ENCODE assay signal across 10 cellular contexts in the genomic region with DNA sequence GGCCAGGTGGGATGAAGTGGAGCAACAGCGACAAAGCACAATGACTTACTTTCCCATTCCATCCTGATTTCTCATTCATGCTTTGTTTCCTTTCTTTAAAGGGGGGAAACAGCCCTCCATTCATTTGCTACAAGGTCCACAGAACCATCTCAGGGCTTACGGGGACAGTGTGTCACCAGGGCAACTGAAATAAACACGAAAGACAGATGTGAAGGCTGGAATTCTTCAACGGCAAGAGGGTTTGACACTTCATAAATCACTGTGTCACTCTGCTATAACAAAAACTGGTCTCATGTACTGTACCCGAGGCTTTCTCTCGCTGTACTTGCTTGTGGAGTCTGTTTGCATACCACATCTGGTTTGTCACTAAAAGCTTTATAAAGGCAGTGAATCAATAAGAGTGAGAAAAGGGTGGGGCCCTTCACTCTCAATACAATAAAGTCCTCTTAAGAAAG.
DNase-seq lines count a peak whose midpoint lies in the region; ATAC-seq and TF ChIP-seq lines count a peak whose summit lies in the region.
"Had no signal": no experiment of that assay in that cellular context is flagged by ENCODE, and none has a peak within 500 bp of the region (broad histone marks: within the 10 kb centered on the region; RNA-seq: fewer than 3 reads in every experiment).

No MANE protein-coding gene starts in this region.

- H3K27me3 ChIP-seq in BE2C, result no peaks in the 10 kb centered on the region

- peak overlapping the region; percentile 50 for H3K4me3 Mint-ChIP-seq in glutamatergic neuron (ENCODE audit: unreplicated experiment)
- H3K4me3 Mint-ChIP-seq: activated naive CD8-positive, alpha-beta T cell; stimulated activated naive CD8-positive, alpha-beta T cell treated with anti-CD3 and anti-CD28 coated beads, Interleukin-15, Interleukin-2, amounts not matched to agents 100 ng/mL and 50 ng/mL, for 24 hours had no signal

- DNase-seq in BE2C, result peak; percentile 37
- DNase-seq in HFF-Myc (ENCODE audit: extremely low read depth, low read depth), result peak; percentile 20
- peak; percentile 45 to 53 for DNase-seq in SHP77 (lab: John Stamatoyannopoulos, UW)
- no peak for DNase-seq in glutamatergic neuron
- no peak for DNase-seq in mesenteric fat pad (ENCODE audit: low spot score)
- no peak for DNase-seq in NCI-H446 (lab: John Stamatoyannopoulos, UW)
- DNase-seq in activated naive CD4-positive, alpha-beta T cell (lab: John Stamatoyannopoulos, UW), result no peak

- H3K4me1 ChIP-seq in BE2C, result peaks cover 30% of the 10 kb centered on the region

- ATAC-seq in GM21528 (IDR thresholded peaks at IDR 0.05; ENCODE audit: low FRiP score, unreplicated experiment), result no peak

- no peaks in the 10 kb centered on the region for H3K9me3 ChIP-seq in BE2C

- H3K4me1 Mint-ChIP-seq in glutamatergic neuron (ENCODE audit: low read depth, unreplicated experiment), result peaks cover 46% of the 10 kb centered on the region

- peak overlapping the region; percentile 63 for H3K27ac Mint-ChIP-seq in glutamatergic neuron (ENCODE audit: unreplicated experiment)
- H3K27ac Mint-ChIP-seq: activated naive CD8-positive, alpha-beta T cell; stimulated activated naive CD8-positive, alpha-beta T cell treated with anti-CD3 and anti-CD28 coated beads, Interleukin-15, Interleukin-2, amounts not matched to agents 100 ng/mL and 50 ng/mL, for 24 hours had no signal

- TF ChIP-seq CTCF in BE2C (IDR thresholded peaks at IDR 0.05; ENCODE audit: low read depth, low read length) (no peak), HFF-Myc (IDR thresholded peaks at IDR 0.05; ENCODE audit: low read depth, low read length, missing control alignments) (no peak), glutamatergic neuron (IDR thresholded peaks at IDR 0.05; ENCODE audit: partially characterized antibody, unreplicated experiment) (no peak)

- no peaks in the 10 kb centered on the region for H3K36me3 ChIP-seq in BE2C

- H3K9me3 Mint-ChIP-seq in glutamatergic neuron (ENCODE audit: unreplicated experiment), result peaks cover 14% of the 10 kb centered on the region
- H3K9me3 Mint-ChIP-seq: stimulated activated naive CD8-positive, alpha-beta T cell treated with anti-CD3 and anti-CD28 coated beads, Interleukin-15, Interleukin-2, amounts not matched to agents 100 ng/mL and 50 ng/mL, for 24 hours had no signal

- no peaks in the 10 kb centered on the region for H3K27me3 Mint-ChIP-seq in glutamatergic neuron (ENCODE audit: unreplicated experiment)

- H3K36me3 Mint-ChIP-seq in glutamatergic neuron (ENCODE audit: unreplicated experiment), result peaks cover 5% of the 10 kb centered on the region
- H3K36me3 Mint-ChIP-seq: activated naive CD8-positive, alpha-beta T cell had no signal

- 0 out of 2 replicates have a peak overlapping the region, but pooled peaks have one; percentile 4 for H3K4me3 ChIP-seq in BE2C (ENCODE audit: low read depth, low read length)
- H3K4me3 ChIP-seq in HFF-Myc (replicated peaks; ENCODE audit: low read depth, low read length), result no peak overlapping the region

Comparison
In these comparisons a context has a peak if more than half of its experiments do, and no peak if none do; other contexts are left out.
1. DNase-seq: peak in BE2C (single experiment), HFF-Myc (single experiment) and SHP77 (2 of 2); none in glutamatergic neuron (single experiment), mesenteric fat pad (single experiment), NCI-H446 (0 of 2) and activated naive CD4-positive, alpha-beta T cell (0 of 4).